ENCODE assay signal across 1 cellular context in the genomic region with DNA sequence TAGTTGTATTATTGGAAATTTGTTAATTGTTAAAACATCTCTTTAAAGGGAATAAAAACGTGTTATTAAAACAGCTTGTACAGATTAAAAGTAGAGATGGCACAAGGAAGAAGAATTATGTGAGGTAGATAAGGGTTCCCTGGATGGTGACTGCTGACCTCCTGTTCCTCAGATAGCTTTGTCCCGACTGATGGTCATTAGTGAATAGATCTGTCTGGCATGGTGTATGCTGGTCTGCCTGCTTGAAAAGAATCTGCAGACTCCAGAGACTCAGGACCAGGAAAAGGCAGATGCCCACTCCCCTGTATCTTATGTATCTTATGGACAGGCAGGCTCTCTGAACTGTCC.
A peak's percentile ranks its signal among the peaks of the same experiment; 100 is the strongest.
TF ChIP-seq lines count a peak whose summit lies in the region.

No MANE protein-coding gene starts in this region.

TF ChIP-seq in HepG2, 621 proteins besides CTCF, POLR2A, EP300 and RAD21 (continues in another document):
- TF ChIP-seq ZBTB4 (CRISPR knock-in tag; IDR thresholded peaks at IDR 0.05; ENCODE audit: borderline replicate concordance) (no peak), RFXANK (CRISPR knock-in tag; IDR thresholded peaks at IDR 0.05) (no peak), CCDC6 (CRISPR knock-in tag; IDR thresholded peaks at IDR 0.05) (no peak), RXRA (CRISPR knock-in tag; IDR thresholded peaks at IDR 0.05) (no peak), RXRB (CRISPR knock-in tag; IDR thresholded peaks at IDR 0.05; ENCODE audit: borderline replicate concordance) (no peak), TFE3 (CRISPR knock-in tag; IDR thresholded peaks at IDR 0.05) (no peak), SETDB1 (CRISPR knock-in tag; IDR thresholded peaks at IDR 0.05; ENCODE audit: borderline replicate concordance) (no peak), KDM2A (CRISPR knock-in tag; IDR thresholded peaks at IDR 0.05; ENCODE audit: borderline replicate concordance, low read depth) (0 out of 2 replicates have a peak, but pooled peaks have one; percentile 18), HCFC1 (IDR thresholded peaks at IDR 0.05; ENCODE audit: low read depth, low read length) (no peak), AHR (CRISPR knock-in tag; IDR thresholded peaks at IDR 0.05) (no peak), PAX8 (CRISPR knock-in tag; IDR thresholded peaks at IDR 0.05; ENCODE audit: borderline replicate concordance) (no peak), IRF2 (CRISPR knock-in tag; IDR thresholded peaks at IDR 0.05) (no peak), SALL2 (CRISPR knock-in tag; IDR thresholded peaks at IDR 0.05) (peak; percentile 7; the same call in 1 of the 2 replicates), LCORL (IDR thresholded peaks at IDR 0.05) (no peak), LCORL (CRISPR knock-in tag; IDR thresholded peaks at IDR 0.05) (no peak), SRSF9 (IDR thresholded peaks at IDR 0.05; ENCODE audit: borderline replicate concordance, insufficient read depth, low read depth, low read length, poor library complexity, severe bottlenecking) (no peak), ZNF83 (CRISPR knock-in tag; IDR thresholded peaks at IDR 0.05; ENCODE audit: borderline replicate concordance) (no peak), TFDP1 (CRISPR knock-in tag; IDR thresholded peaks at IDR 0.05; ENCODE audit: borderline replicate concordance) (no peak), MXD4 (CRISPR knock-in tag; IDR thresholded peaks at IDR 0.05) (no peak; the same call in 1 of the 2 replicates), ZNF510 (CRISPR knock-in tag; IDR thresholded peaks at IDR 0.05; ENCODE audit: low read depth) (peak; percentile 67; the same call in 1 of the 2 replicates), NFIC (IDR thresholded peaks at IDR 0.05; ENCODE audit: low read length) (no peak), ZSCAN21 (CRISPR knock-in tag; IDR thresholded peaks at IDR 0.05; ENCODE audit: borderline replicate concordance) (0 out of 2 replicates have a peak, but pooled peaks have one; percentile 37), NFATC3 (CRISPR knock-in tag; IDR thresholded peaks at IDR 0.05) (no peak), ZNF264 (CRISPR knock-in tag; IDR thresholded peaks at IDR 0.05) (no peak), TGIF2 (CRISPR knock-in tag; IDR thresholded peaks at IDR 0.05) (0 out of 2 replicates have a peak, but pooled peaks have one; percentile 5), ZNF530 (CRISPR knock-in tag; IDR thresholded peaks at IDR 0.05; ENCODE audit: low read depth) (no peak), ZNF556 (CRISPR knock-in tag; IDR thresholded peaks at IDR 0.05; ENCODE audit: borderline replicate concordance) (no peak), ASH2L (IDR thresholded peaks at IDR 0.05; ENCODE audit: insufficient read length, low read depth, low read length) (peak; percentile 3), NFE2L1 (CRISPR knock-in tag; IDR thresholded peaks at IDR 0.05; ENCODE audit: borderline replicate concordance) (no peak), NKX3-1 (CRISPR knock-in tag; IDR thresholded peaks at IDR 0.05) (no peak)
- TF ChIP-seq, protein P1, sequence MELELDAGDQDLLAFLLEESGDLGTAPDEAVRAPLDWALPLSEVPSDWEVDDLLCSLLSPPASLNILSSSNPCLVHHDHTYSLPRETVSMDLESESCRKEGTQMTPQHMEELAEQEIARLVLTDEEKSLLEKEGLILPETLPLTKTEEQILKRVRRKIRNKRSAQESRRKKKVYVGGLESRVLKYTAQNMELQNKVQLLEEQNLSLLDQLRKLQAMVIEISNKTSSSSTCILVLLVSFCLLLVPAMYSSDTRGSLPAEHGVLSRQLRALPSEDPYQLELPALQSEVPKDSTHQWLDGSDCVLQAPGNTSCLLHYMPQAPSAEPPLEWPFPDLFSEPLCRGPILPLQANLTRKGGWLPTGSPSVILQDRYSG (CRISPR knock-in tag; IDR thresholded peaks at IDR 0.05) = 0 out of 2 replicates have a peak, but pooled peaks have one; percentile 52
- TF ChIP-seq, protein P2, sequence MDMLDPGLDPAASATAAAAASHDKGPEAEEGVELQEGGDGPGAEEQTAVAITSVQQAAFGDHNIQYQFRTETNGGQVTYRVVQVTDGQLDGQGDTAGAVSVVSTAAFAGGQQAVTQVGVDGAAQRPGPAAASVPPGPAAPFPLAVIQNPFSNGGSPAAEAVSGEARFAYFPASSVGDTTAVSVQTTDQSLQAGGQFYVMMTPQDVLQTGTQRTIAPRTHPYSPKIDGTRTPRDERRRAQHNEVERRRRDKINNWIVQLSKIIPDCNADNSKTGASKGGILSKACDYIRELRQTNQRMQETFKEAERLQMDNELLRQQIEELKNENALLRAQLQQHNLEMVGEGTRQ (IDR thresholded peaks at IDR 0.05; ENCODE audit: low read depth, low read length) = no peak
- TF ChIP-seq, protein P2 (CRISPR knock-in tag; IDR thresholded peaks at IDR 0.05; ENCODE audit: borderline replicate concordance) = no peak
- TF ChIP-seq, protein P3, sequence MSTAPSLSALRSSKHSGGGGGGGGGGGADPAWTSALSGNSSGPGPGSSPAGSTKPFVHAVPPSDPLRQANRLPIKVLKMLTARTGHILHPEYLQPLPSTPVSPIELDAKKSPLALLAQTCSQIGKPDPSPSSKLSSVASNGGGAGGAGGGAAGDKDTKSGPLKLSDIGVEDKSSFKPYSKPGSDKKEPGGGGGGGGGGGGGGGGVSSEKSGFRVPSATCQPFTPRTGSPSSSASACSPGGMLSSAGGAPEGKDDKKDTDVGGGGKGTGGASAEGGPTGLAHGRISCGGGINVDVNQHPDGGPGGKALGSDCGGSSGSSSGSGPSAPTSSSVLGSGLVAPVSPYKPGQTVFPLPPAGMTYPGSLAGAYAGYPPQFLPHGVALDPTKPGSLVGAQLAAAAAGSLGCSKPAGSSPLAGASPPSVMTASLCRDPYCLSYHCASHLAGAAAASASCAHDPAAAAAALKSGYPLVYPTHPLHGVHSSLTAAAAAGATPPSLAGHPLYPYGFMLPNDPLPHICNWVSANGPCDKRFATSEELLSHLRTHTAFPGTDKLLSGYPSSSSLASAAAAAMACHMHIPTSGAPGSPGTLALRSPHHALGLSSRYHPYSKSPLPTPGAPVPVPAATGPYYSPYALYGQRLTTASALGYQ (CRISPR knock-in tag; IDR thresholded peaks at IDR 0.05) = peak; percentile 31; the same call in 1 of the 2 replicates
- TF ChIP-seq, protein P4, sequence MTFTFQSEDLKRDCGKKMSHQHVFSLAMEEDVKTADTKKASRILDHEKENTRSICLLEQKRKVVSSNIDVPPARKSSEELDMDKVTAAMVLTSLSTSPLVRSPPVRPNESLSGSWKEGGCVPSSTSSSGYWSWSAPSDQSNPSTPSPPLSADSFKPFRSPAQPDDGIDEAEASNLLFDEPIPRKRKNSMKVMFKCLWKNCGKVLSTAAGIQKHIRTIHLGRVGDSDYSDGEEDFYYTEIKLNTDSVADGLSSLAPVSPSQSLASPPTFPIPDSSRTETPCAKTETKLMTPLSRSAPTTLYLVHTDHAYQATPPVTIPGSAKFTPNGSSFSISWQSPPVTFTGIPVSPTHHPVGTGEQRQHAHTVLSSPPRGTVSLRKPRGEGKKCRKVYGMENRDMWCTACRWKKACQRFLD (CRISPR knock-in tag; IDR thresholded peaks at IDR 0.05; ENCODE audit: borderline replicate concordance) = no peak
- TF ChIP-seq, protein P5, sequence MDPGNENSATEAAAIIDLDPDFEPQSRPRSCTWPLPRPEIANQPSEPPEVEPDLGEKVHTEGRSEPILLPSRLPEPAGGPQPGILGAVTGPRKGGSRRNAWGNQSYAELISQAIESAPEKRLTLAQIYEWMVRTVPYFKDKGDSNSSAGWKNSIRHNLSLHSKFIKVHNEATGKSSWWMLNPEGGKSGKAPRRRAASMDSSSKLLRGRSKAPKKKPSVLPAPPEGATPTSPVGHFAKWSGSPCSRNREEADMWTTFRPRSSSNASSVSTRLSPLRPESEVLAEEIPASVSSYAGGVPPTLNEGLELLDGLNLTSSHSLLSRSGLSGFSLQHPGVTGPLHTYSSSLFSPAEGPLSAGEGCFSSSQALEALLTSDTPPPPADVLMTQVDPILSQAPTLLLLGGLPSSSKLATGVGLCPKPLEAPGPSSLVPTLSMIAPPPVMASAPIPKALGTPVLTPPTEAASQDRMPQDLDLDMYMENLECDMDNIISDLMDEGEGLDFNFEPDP (CRISPR knock-in tag; conservative IDR thresholded peaks at IDR 0.05) = no peak
- TF ChIP-seq, protein P6, sequence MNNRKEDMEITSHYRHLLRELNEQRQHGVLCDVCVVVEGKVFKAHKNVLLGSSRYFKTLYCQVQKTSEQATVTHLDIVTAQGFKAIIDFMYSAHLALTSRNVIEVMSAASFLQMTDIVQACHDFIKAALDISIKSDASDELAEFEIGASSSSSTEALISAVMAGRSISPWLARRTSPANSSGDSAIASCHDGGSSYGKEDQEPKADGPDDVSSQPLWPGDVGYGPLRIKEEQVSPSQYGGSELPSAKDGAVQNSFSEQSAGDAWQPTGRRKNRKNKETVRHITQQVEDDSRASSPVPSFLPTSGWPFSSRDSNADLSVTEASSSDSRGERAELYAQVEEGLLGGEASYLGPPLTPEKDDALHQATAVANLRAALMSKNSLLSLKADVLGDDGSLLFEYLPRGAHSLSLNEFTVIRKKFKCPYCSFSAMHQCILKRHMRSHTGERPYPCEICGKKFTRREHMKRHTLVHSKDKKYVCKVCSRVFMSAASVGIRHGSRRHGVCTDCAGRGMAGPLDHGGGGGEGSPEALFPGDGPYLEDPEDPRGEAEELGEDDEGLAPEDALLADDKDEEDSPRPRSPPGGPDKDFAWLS (CRISPR knock-in tag; IDR thresholded peaks at IDR 0.05; ENCODE audit: borderline replicate concordance) = peak; percentile 53; the same call in 1 of the 2 replicates
- TF ChIP-seq, protein P7, sequence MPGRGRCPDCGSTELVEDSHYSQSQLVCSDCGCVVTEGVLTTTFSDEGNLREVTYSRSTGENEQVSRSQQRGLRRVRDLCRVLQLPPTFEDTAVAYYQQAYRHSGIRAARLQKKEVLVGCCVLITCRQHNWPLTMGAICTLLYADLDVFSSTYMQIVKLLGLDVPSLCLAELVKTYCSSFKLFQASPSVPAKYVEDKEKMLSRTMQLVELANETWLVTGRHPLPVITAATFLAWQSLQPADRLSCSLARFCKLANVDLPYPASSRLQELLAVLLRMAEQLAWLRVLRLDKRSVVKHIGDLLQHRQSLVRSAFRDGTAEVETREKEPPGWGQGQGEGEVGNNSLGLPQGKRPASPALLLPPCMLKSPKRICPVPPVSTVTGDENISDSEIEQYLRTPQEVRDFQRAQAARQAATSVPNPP (CRISPR knock-in tag; IDR thresholded peaks at IDR 0.05) = no peak
